ENCODE assay signal across 25 cellular contexts in genomic region chr14:65866422-65866821, GRCh38.
"Had no signal": no experiment of that assay in that cellular context is flagged by ENCODE, and none has a peak within 500 bp of the region (broad histone marks: within the 10 kb centered on the region; RNA-seq: fewer than 3 reads in every experiment).

No MANE protein-coding gene starts in this region.

- ATAC-seq: activated T-helper 17 cell treated with anti-CD3 and anti-CD28 coated beads, Interleukin-2, amount 50 U/mL, for 72 hours; effector memory CD8-positive, alpha-beta T cell; naive thymus-derived CD4-positive, alpha-beta T cell; right lobe of liver had no signal

- DNase-seq: activated CD4-positive, alpha-beta T cell treated with anti-CD3 and anti-CD28 coated beads for 1 hour; activated CD8-positive, alpha-beta memory T cell treated with anti-CD3 and anti-CD28 coated beads for 24 hours; activated CD8-positive, alpha-beta memory T cell treated with anti-CD3 and anti-CD28 coated beads, Interleukin-2, amount 50 U/mL, for 4 hours; activated naive CD8-positive, alpha-beta T cell treated with anti-CD3 and anti-CD28 coated beads, Interleukin-2, amount 10 ng/mL, durations not matched to agents 7 days and 5 days; activated T-cell treated with anti-CD3 and anti-CD28 coated beads, Interleukin-2, amount 50 U/mL, for 24 hours; amniotic stem cell; effector memory CD8-positive, alpha-beta T cell; hippocampal formation; kidney glomerular epithelial cell; left ventricle myocardium inferior; naive thymus-derived CD4-positive, alpha-beta T cell; occipital lobe; right lobe of liver; stimulated activated CD4-positive, alpha-beta T cell treated with anti-CD3 and anti-CD28 coated beads, Interleukin-1b, Interleukin-23, amount 100 ng/mL, for 48 hours; substantia nigra; T-helper 9 cell had no signal

- H3K4me3 ChIP-seq: colonic mucosa, dorsolateral prefrontal cortex, esophagus muscularis mucosa, left ventricle myocardium inferior, right lobe of liver, skin epidermis, thyroid gland had no signal

- FAIRE-seq: bronchial epithelial cell, endothelial cell of umbilical vein, frontal cortex had no signal
